8 cellular contexts compared by ENCODE assay signal in genomic region chr7:80133361-80134104, GRCh38. TPM values are rescaled to one million over a fixed set of nuclear protein-coding genes. Genes with fewer than 3 reads are reported as not detected.
DNase-seq lines count a peak whose midpoint lies in the region; ATAC-seq and TF ChIP-seq lines count a peak whose summit lies in the region.

No MANE protein-coding gene starts in this region.

- H3F3A ChIP-seq in SK-N-SH (replicated peaks; ENCODE audit: insufficient read depth), result peaks cover 25% of the 10 kb centered on the region

- peak; percentile 46 for TF ChIP-seq CTCF in SK-N-SH (IDR thresholded peaks at IDR 0.05)

- DNase-seq in SK-N-SH, result no peak
- peak; percentile 51 for DNase-seq in kidney tubule cell (ENCODE audit: low spot score)
- no peak for DNase-seq in amniotic stem cell (lab: John Stamatoyannopoulos, UW)
- DNase-seq in effector CD4-positive, alpha-beta T cell, result no peak

- H2AFZ ChIP-seq in SK-N-SH (ENCODE audit: low read depth), result peak overlapping the region; percentile 77

- H4K20me1 ChIP-seq in SK-N-SH (ENCODE audit: insufficient read depth), result peaks cover 19% of the 10 kb centered on the region

- no peak overlapping the region for H3K9ac ChIP-seq in SK-N-SH

- WGBS in SK-N-SH (ENCODE audit: low lambda C conversion rate), result 86% methylated on average over 8 of the region's 8 CpGs

- no peaks in the 10 kb centered on the region for H3K36me3 ChIP-seq in SK-N-SH (replicated peaks in 1 of 2; ENCODE audit: control insufficient read depth in 1 of 2, insufficient read depth in 2 of 2, low read length in 1 of 2)

- POLR2A ChIA-PET in SK-N-SH (lab: Yijun Ruan, JAX), result interaction anchor here (2.4 kb wide), 1 partner anchor 259 kb away, joined by 10 read pairs; no protein-coding TSS in a partner anchor

- H3K4me1 ChIP-seq in SK-N-SH (ENCODE audit: control insufficient read depth in 1 of 2, insufficient read depth in 2 of 2, low read depth in 1 of 2, low read length in 1 of 2), result peaks cover 15 to 18% of the 10 kb centered on the region in 2 experiments

- H3K9me2 ChIP-seq in SK-N-SH, result no peaks in the 10 kb centered on the region

- no peak for TF ChIP-seq EP300 in SK-N-SH (IDR thresholded peaks at IDR 0.05; ENCODE audit: borderline replicate concordance in 1 of 2, low read depth in 1 of 2, low read length in 1 of 2)

- no peaks in the 10 kb centered on the region for H3K9me3 ChIP-seq in SK-N-SH

- CTCF ChIA-PET in SK-N-SH (lab: Yijun Ruan, JAX), result interaction anchor here (0.5 to 8.8 kb wide), 52 partner anchors 8 to 1314 kb away, joined by 3 to 164 read pairs (median 4); no protein-coding TSS in a partner anchor

- peak; percentile 42 for TF ChIP-seq RAD21 in SK-N-SH (IDR thresholded peaks at IDR 0.05; ENCODE audit: low read length)

- H3K27me3 ChIP-seq in SK-N-SH (ENCODE audit: insufficient read depth), result no peaks in the 10 kb centered on the region

- peaks cover 30% of the 10 kb centered on the region for H3K79me2 ChIP-seq in SK-N-SH (ENCODE audit: insufficient read depth)

- 0 out of 4 replicates have a peak overlapping the region, but pooled peaks of 1 of the 2 experiments have one; percentile 99 for H3K4me3 ChIP-seq in SK-N-SH (ENCODE audit: low read depth in 2 of 2, low read length in 1 of 2)

- peak overlapping the region; percentile 80 to 82; a peak in 3 of 4 replicates for H3K27ac ChIP-seq in SK-N-SH (ENCODE audit: low read depth in 2 of 2, low read length in 1 of 2)
- peak overlapping the region; percentile 92 for H3K27ac ChIP-seq in angular gyrus (ENCODE audit: low read depth, low read length)
- peak overlapping the region; percentile 96 for H3K27ac ChIP-seq in temporal lobe (ENCODE audit: low read depth, low read length)

- ATAC-seq in SK-N-SH treated with all-trans-retinoic acid at 6 μM for 48 hours (no peak), HG02938 (IDR thresholded peaks at IDR 0.05; ENCODE audit: unreplicated experiment) (no peak)

- H3K4me2 ChIP-seq in SK-N-SH, result 0 out of 2 replicates have a peak overlapping the region, but pooled peaks have one; percentile 67

TF ChIP-seq in SK-N-SH, 30 proteins besides CTCF, POLR2A, EP300 and RAD21:
- 0 out of 2 replicates have a peak, but pooled peaks have one; percentile 15 for TF ChIP-seq SMC3 (IDR thresholded peaks at IDR 0.05; ENCODE audit: low read depth, low read length)
- peak; percentile 60 for TF ChIP-seq GATA2 (CRISPR knock-in tag; IDR thresholded peaks at IDR 0.05)
- no peak for TF ChIP-seq REST (IDR thresholded peaks at IDR 0.05; ENCODE audit: low read depth, low read length)
TF ChIP-seq in SK-N-SH: peak in this region for 2.

TF ChIP-seq in SK-N-SH treated with all-trans-retinoic acid at 6 μM for 48 hours, 23 proteins besides CTCF, POLR2A, EP300 and RAD21:
- TF ChIP-seq, protein P1, sequence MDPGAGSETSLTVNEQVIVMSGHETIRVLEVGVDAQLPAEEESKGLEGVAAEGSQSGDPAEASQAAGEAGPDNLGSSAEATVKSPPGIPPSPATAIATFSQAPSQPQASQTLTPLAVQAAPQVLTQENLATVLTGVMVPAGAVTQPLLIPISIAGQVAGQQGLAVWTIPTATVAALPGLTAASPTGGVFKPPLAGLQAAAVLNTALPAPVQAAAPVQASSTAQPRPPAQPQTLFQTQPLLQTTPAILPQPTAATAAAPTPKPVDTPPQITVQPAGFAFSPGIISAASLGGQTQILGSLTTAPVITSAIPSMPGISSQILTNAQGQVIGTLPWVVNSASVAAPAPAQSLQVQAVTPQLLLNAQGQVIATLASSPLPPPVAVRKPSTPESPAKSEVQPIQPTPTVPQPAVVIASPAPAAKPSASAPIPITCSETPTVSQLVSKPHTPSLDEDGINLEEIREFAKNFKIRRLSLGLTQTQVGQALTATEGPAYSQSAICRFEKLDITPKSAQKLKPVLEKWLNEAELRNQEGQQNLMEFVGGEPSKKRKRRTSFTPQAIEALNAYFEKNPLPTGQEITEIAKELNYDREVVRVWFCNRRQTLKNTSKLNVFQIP (CRISPR knock-in tag; IDR thresholded peaks at IDR 0.05; ENCODE audit: borderline replicate concordance, low read depth), result no peak
- no peak for TF ChIP-seq ZFP30 (CRISPR knock-in tag; IDR thresholded peaks at IDR 0.05)
- TF ChIP-seq RARB (CRISPR knock-in tag; IDR thresholded peaks at IDR 0.05), result no peak
- no peak for TF ChIP-seq ESRRG (CRISPR knock-in tag; IDR thresholded peaks at IDR 0.05)
- TF ChIP-seq CREB5 (CRISPR knock-in tag; IDR thresholded peaks at IDR 0.05; ENCODE audit: low read depth), result no peak
- no peak for TF ChIP-seq ISL1 (CRISPR knock-in tag; IDR thresholded peaks at IDR 0.05)
- TF ChIP-seq ZC3H10 (CRISPR knock-in tag; IDR thresholded peaks at IDR 0.05), result no peak
- TF ChIP-seq CSRNP3 (CRISPR knock-in tag; IDR thresholded peaks at IDR 0.05), result no peak

RNA-seq across cellular contexts. Expression of gene GNAI1, which starts 1.1 kb away (rescaled TPM):
- polyA plus RNA-seq in SK-N-SH (2012; rRNA removed), result 67.4 and 69.1 TPM in 2 replicates
- polyA plus RNA-seq in SK-N-SH (2012; cell fraction: cytosol; rRNA removed), result 81.2 and 125 TPM in 2 replicates
- 24.5 and 39.9 TPM in 2 replicates for polyA plus RNA-seq in SK-N-SH (2012; cell fraction: nucleus; rRNA removed)
- 161 TPM for total RNA-seq in temporal lobe
